Comparison of ENCODE assay signal across 8 cellular contexts in the genomic region with DNA sequence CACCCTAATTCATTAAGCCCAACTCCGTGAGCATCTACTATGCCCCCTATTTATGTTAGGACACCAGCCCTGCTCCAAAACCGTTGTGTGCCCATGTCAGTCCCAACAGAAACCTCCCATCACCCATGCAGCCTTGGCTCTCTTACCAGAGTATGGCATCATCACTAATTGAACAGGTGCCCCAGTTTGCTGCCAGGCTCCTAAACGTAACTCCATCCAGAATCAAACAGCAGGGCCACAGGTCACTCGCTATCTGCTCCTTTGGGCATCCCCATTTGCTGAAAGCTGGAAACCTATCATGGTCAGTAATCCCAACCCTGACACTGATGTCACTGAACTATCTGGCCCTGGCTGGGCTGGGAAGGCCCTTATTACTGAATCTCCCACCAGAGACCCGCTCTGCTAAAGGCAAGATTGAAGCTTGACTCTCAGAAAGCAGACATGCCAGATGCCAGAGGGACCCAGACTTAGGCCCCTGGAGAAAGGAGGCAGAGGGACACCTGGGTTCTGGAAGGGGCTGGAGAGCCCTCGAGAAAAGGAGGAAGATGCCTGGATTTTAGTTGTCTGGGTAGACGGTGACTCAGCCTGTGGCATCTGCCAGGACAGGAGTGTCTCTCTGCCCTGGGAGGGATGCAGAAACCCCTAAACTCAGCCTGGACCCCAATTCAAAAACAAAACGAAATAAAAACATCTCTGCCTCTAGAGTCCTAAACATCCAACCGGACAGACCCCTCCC. TPM values are rescaled to one million over a fixed set of nuclear protein-coding genes. Genes with fewer than 3 reads are reported as not detected.
DNase-seq lines count a peak whose midpoint lies in the region; ATAC-seq and TF ChIP-seq lines count a peak whose summit lies in the region.

No MANE protein-coding gene starts in this region.

- H3K4me1 ChIP-seq in transverse colon: peaks cover 0 to 16% (median 12%) of the 10 kb centered on the region in 4 donors

- 54 to 60% methylated on average over 2 to 9 of the region's 9 CpGs for WGBS in transverse colon (ENCODE audit: low coverage in 1 of 2), 2 donors

- no peaks in the 10 kb centered on the region for H3K36me3 ChIP-seq in transverse colon

- no peaks in the 10 kb centered on the region for H3K9me3 ChIP-seq in transverse colon

- intact Hi-C loops in transverse colon (cut with DNase I; ENCODE audit: low total_unique reads): no loop called here

- in situ Hi-C loops in transverse colon (cut with MboI; ENCODE audit: low pct_ligation_motif_present in 1 of 4, low pct_unique_long_range_greater_than_20kb in 1 of 4, low sequenced_read_pairs in 3 of 4): no loop called here

- no peaks in the 10 kb centered on the region for H3K9me3 Mint-ChIP-seq in activated naive CD4-positive, alpha-beta T cell treated with anti-CD3 and anti-CD28 coated beads, Interleukin-2, amount 10 ng/mL, durations not matched to agents 7 days and 5 days
- H3K9me3 Mint-ChIP-seq in brain: peaks cover 0 to 15% (median 2%) of the 10 kb centered on the region in 5 experiments
- H3K9me3 Mint-ChIP-seq in mesothelial cell of epicardium: peaks cover 20% of the 10 kb centered on the region

- ATAC-seq in GM18511 (IDR thresholded peaks at IDR 0.05; ENCODE audit: unreplicated experiment) (no peak), HG02840 (IDR thresholded peaks at IDR 0.05; ENCODE audit: low FRiP score, unreplicated experiment) (no peak)

- peaks cover 88% of the 10 kb centered on the region for H3K27me3 Mint-ChIP-seq in activated naive CD4-positive, alpha-beta T cell treated with anti-CD3 and anti-CD28 coated beads, Interleukin-2, amount 10 ng/mL, durations not matched to agents 7 days and 5 days
- H3K27me3 Mint-ChIP-seq in brain (peaks cover 71% of the 10 kb centered on the region), mesothelial cell of epicardium (ENCODE audit: low read depth) (peaks cover 85% of the 10 kb centered on the region)

- H3K4me3 ChIP-seq in transverse colon: peak overlapping the region in 3 of 4 donors; percentile 14 to 51 (median 42)

- TF ChIP-seq EP300 in transverse colon (IDR thresholded peaks at IDR 0.05; ENCODE audit: low read depth): no peak

- CTCF ChIA-PET in activated naive CD4-positive, alpha-beta T cell treated with anti-CD3 and anti-CD28 coated beads, Interleukin-2, amount 10 ng/mL, durations not matched to agents 7 days and 5 days (lab: Charles Lee): interaction anchor here (1.0 to 1.3 kb wide), 2 partner anchors 41 to 116 kb away, joined by 3 to 4 read pairs; a partner anchor contains a TSS

- no peak overlapping the region for H3K27ac Mint-ChIP-seq in activated naive CD4-positive, alpha-beta T cell treated with anti-CD3 and anti-CD28 coated beads, Interleukin-2, amount 10 ng/mL, durations not matched to agents 7 days and 5 days
- peak overlapping the region in 2 of 5 experiments; percentile 27 to 37 for H3K27ac Mint-ChIP-seq in brain
- H3K27ac Mint-ChIP-seq in mesothelial cell of epicardium: no peak overlapping the region

- H3K4me3 Mint-ChIP-seq in activated naive CD4-positive, alpha-beta T cell treated with anti-CD3 and anti-CD28 coated beads, Interleukin-2, amount 10 ng/mL, durations not matched to agents 7 days and 5 days: peak overlapping the region; percentile 24
- H3K4me3 Mint-ChIP-seq in brain (peak overlapping the region; percentile 53 to 75 (median 74)), mesothelial cell of epicardium (peak overlapping the region; percentile 65)

- H3K4me1 Mint-ChIP-seq in activated naive CD4-positive, alpha-beta T cell treated with anti-CD3 and anti-CD28 coated beads, Interleukin-2, amount 10 ng/mL, durations not matched to agents 7 days and 5 days: peaks cover 17% of the 10 kb centered on the region
- H3K4me1 Mint-ChIP-seq in brain (peaks cover 19% of the 10 kb centered on the region), mesothelial cell of epicardium (peaks cover 12% of the 10 kb centered on the region)

- H3K36me3 Mint-ChIP-seq in activated naive CD4-positive, alpha-beta T cell treated with anti-CD3 and anti-CD28 coated beads, Interleukin-2, amount 10 ng/mL, durations not matched to agents 7 days and 5 days: no peaks in the 10 kb centered on the region
- H3K36me3 Mint-ChIP-seq in brain (no peaks in the 10 kb centered on the region), mesothelial cell of epicardium (no peaks in the 10 kb centered on the region)

- TF ChIP-seq POLR2A in transverse colon (IDR thresholded peaks at IDR 0.05): no peak

- no peak for TF ChIP-seq CTCF in brain (conservative IDR thresholded peaks at IDR 0.05)
- TF ChIP-seq CTCF in mesothelial cell of epicardium (IDR thresholded peaks at IDR 0.05; ENCODE audit: unreplicated experiment): no peak
- TF ChIP-seq CTCF in transverse colon (IDR thresholded peaks at IDR 0.05): no peak

- peaks cover 84% of the 10 kb centered on the region for H3K27me3 ChIP-seq in transverse colon

- peak overlapping the region in 1 of 4 donors; percentile 24 for H3K27ac ChIP-seq in transverse colon

- DNase-seq in activated naive CD4-positive, alpha-beta T cell treated with anti-CD3 and anti-CD28 coated beads, Interleukin-2, amount 10 ng/mL, durations not matched to agents 7 days and 5 days: no peak
- no peak for DNase-seq in activated naive CD4-positive, alpha-beta T cell treated with Interleukin-2 at 50 U/mL for 16 hours
- DNase-seq in mesothelial cell of epicardium (ENCODE audit: low spot score in 2 of 2, unreplicated experiment in 2 of 2): no peak
- no peak for DNase-seq in transverse colon
- DNase-seq in stimulated activated naive CD4-positive, alpha-beta T cell treated with Interleukin-2 at 50 U/mL for 16 hours (lab: John Stamatoyannopoulos, UW): no peak

RNA-seq across cellular contexts. Expression of a gene that starts 14.0 kb away (rescaled TPM):
- polyA plus RNA-seq in brain (ENCODE audit: insufficient read depth, low read depth, low replicate concordance): not detected
- total RNA-seq in mesothelial cell of epicardium: not detected in 3 replicates
- total RNA-seq in transverse colon: under 1 TPM in 2 of 4 donors, not detected in 2; 0.16 to 0.41 TPM

RNA-seq across cellular contexts. Expression of a gene that starts 22.8 kb away (rescaled TPM):
- polyA plus RNA-seq in brain (ENCODE audit: insufficient read depth, low read depth, low replicate concordance): not detected
- total RNA-seq in mesothelial cell of epicardium (not detected in 3 replicates), transverse colon (not detected)

RNA-seq across cellular contexts. Expression of a gene that starts 28.7 kb away (rescaled TPM):
- not detected for polyA plus RNA-seq in brain (ENCODE audit: insufficient read depth, low read depth, low replicate concordance)
- total RNA-seq in mesothelial cell of epicardium (not detected in 3 replicates), transverse colon (not detected)

RNA-seq across cellular contexts. Expression of a gene that starts 40.8 kb away (rescaled TPM):
- polyA plus RNA-seq in brain (ENCODE audit: insufficient read depth, low read depth, low replicate concordance): 18.0 TPM
- total RNA-seq in mesothelial cell of epicardium: 62.1 to 70.6 TPM (median 67.4 TPM) in 3 replicates
- 10 to 100 TPM; 13.1 to 64.7 (median 25.8) TPM for total RNA-seq in transverse colon

RNA-seq across cellular contexts. Expression of a gene that starts 46.8 kb away (rescaled TPM):
- polyA plus RNA-seq in brain (ENCODE audit: insufficient read depth, low read depth, low replicate concordance): 33.0 TPM
- 62.1 to 65.4 TPM (median 62.2 TPM) in 3 replicates for total RNA-seq in mesothelial cell of epicardium
- 10 to 100 TPM in 1 of 4 donors, 1 to 10 TPM in 3; 2.0 to 44.5 (median 6.8) TPM for total RNA-seq in transverse colon

Comparison
In these comparisons a context has a peak if more than half of its experiments do, and no peak if none do; other contexts are left out.
1. H3K4me3 Mint-ChIP-seq: peak in every context shown above with its lines; median percentile 74 in brain; 65 in mesothelial cell of epicardium; 24 in activated naive CD4-positive, alpha-beta T cell treated with anti-CD3 and anti-CD28 coated beads, Interleukin-2, amount 10 ng/mL, durations not matched to agents 7 days and 5 days.